15 cellular contexts compared by ENCODE assay signal in genomic region chr17:69874220-69874670, GRCh38.
DNase-seq lines count a peak whose midpoint lies in the region; ATAC-seq and TF ChIP-seq lines count a peak whose summit lies in the region.
"Had no signal": no experiment of that assay in that cellular context is flagged by ENCODE, and none has a peak within 500 bp of the region (broad histone marks: within the 10 kb centered on the region; RNA-seq: fewer than 3 reads in every experiment).

No MANE protein-coding gene starts in this region.

- H3K9me3 Mint-ChIP-seq in endodermal cell, result peaks cover 7% of the 10 kb centered on the region
- peaks cover 19% of the 10 kb centered on the region for H3K9me3 Mint-ChIP-seq in mesothelial cell of epicardium
- peaks cover 0 to 11% of the 10 kb centered on the region in 2 donors for H3K9me3 Mint-ChIP-seq in stimulated activated naive CD8-positive, alpha-beta T cell treated with anti-CD3 and anti-CD28 coated beads, Interleukin-15, amount 100 ng/mL, for 72 hours
- H3K9me3 Mint-ChIP-seq: activated T-cell treated with anti-CD3 and anti-CD28 coated beads, Interleukin-2, amount 50 U/mL, for 4 hours had no signal

- peak; percentile 7 for DNase-seq in G401 (ENCODE audit: low spot score)
- DNase-seq in Panc1 (ENCODE audit: low read depth, low spot score), result no peak
- DNase-seq in endodermal cell, result no peak
- no peak for DNase-seq in mesothelial cell of epicardium (ENCODE audit: low spot score in 2 of 2, unreplicated experiment in 2 of 2)
- DNase-seq in NK-92 treated with Interleukin-12 subunit alpha and Interleukin-12 subunit beta, amount 100 ng/mL, for 24 hours (lab: John Stamatoyannopoulos, UW), result no peak
- no peak for DNase-seq in stimulated activated naive CD8-positive, alpha-beta T cell treated with anti-CD3 and anti-CD28 coated beads, Interleukin-15, amount 100 ng/mL, for 72 hours
- DNase-seq: activated T-cell treated with anti-CD3 and anti-CD28 coated beads, Interleukin-2, amount 50 U/mL, for 4 hours; COR-L47; heart left ventricle; stimulated activated CD4-positive, alpha-beta T cell treated with anti-CD3 and anti-CD28 coated beads, Interleukin-4, amount 100 ng/mL, for 24 hours had no signal

- in situ Hi-C loops in G401 (cut with HindIII; ENCODE audit: low sequenced_read_pairs), result no loop called here
- in situ Hi-C loops in Panc1 (cut with HindIII; ENCODE audit: low pct_unique_long_range_greater_than_20kb, low sequenced_read_pairs), result no loop called here

- POLR2A ChIA-PET in Panc1 (lab: Charles Lee), result no interaction called here

- CTCF ChIA-PET in Panc1 (lab: Charles Lee), result no interaction called here

- peaks cover 19% of the 10 kb centered on the region for H3K4me1 Mint-ChIP-seq in endodermal cell
- peaks cover 36% of the 10 kb centered on the region for H3K4me1 Mint-ChIP-seq in mesothelial cell of epicardium
- no peaks in the 10 kb centered on the region for H3K4me1 Mint-ChIP-seq in stimulated activated naive CD8-positive, alpha-beta T cell treated with anti-CD3 and anti-CD28 coated beads, Interleukin-15, amount 100 ng/mL, for 72 hours

- ATAC-seq in Panc1, result peak; percentile 53
- ATAC-seq in stimulated activated naive CD8-positive, alpha-beta T cell treated with anti-CD3 and anti-CD28 coated beads, Interleukin-15, amount 100 ng/mL, for 72 hours, result no peak
- ATAC-seq in GM18858 (IDR thresholded peaks at IDR 0.05; ENCODE audit: unreplicated experiment), result no peak
- ATAC-seq in HG02973 (IDR thresholded peaks at IDR 0.05; ENCODE audit: unreplicated experiment), result no peak
- ATAC-seq: activated T-cell treated with anti-CD3 and anti-CD28 coated beads, Interleukin-2, amount 50 U/mL, for 4 hours; Right ventricle myocardium inferior; WTC11 had no signal

- H3K4me3 Mint-ChIP-seq in endodermal cell (no peak overlapping the region), mesothelial cell of epicardium (no peak overlapping the region)
- no peak overlapping the region for H3K4me3 Mint-ChIP-seq in stimulated activated naive CD8-positive, alpha-beta T cell treated with anti-CD3 and anti-CD28 coated beads, Interleukin-15, amount 100 ng/mL, for 72 hours
- H3K4me3 Mint-ChIP-seq: activated T-cell treated with anti-CD3 and anti-CD28 coated beads, Interleukin-2, amount 50 U/mL, for 4 hours; WTC11 had no signal

- no peaks in the 10 kb centered on the region for H3K9me3 ChIP-seq in Panc1 (ENCODE audit: control insufficient read depth, insufficient read depth, low read depth, low read length)
- peaks cover 7% of the 10 kb centered on the region for H3K9me3 ChIP-seq in endodermal cell (ENCODE audit: control insufficient read depth, low read length)

- H3K27me3 ChIP-seq in Panc1 (ENCODE audit: control insufficient read depth, insufficient read depth, low read length) (no peaks in the 10 kb centered on the region), endodermal cell (ENCODE audit: control insufficient read depth, insufficient read depth, low read length, poor library complexity, severe bottlenecking) (no peaks in the 10 kb centered on the region)
- H3K27me3 ChIP-seq: cardiac muscle cell, heart left ventricle had no signal

- H3K4me1 ChIP-seq in Panc1 (ENCODE audit: control insufficient read depth, insufficient read depth, low read length) (no peaks in the 10 kb centered on the region), endodermal cell (ENCODE audit: control insufficient read depth, insufficient read depth, low read length) (peaks cover 4% of the 10 kb centered on the region)

- H3K27me3 Mint-ChIP-seq in endodermal cell (ENCODE audit: insufficient read depth) (peaks cover under 1% of the 10 kb centered on the region), mesothelial cell of epicardium (ENCODE audit: low read depth) (no peaks in the 10 kb centered on the region)
- no peaks in the 10 kb centered on the region for H3K27me3 Mint-ChIP-seq in stimulated activated naive CD8-positive, alpha-beta T cell treated with anti-CD3 and anti-CD28 coated beads, Interleukin-15, amount 100 ng/mL, for 72 hours

- H3K9ac ChIP-seq in endodermal cell (ENCODE audit: extremely low read depth, low read length, poor library complexity, severe bottlenecking), result no peak overlapping the region

- BruUV-seq in Panc1 (replicated peaks; lab: Mats Ljungman, UMichigan), result no TSS peak

- TF ChIP-seq CTCF in Panc1 (IDR thresholded peaks at IDR 0.05) (no peak), endodermal cell (conservative IDR thresholded peaks at IDR 0.05) (no peak), mesothelial cell of epicardium (IDR thresholded peaks at IDR 0.05; ENCODE audit: unreplicated experiment) (no peak)

- H3K36me3 ChIP-seq in Panc1 (ENCODE audit: control insufficient read depth, insufficient read depth, low read length), result no peaks in the 10 kb centered on the region
- no peaks in the 10 kb centered on the region for H3K36me3 ChIP-seq in endodermal cell (ENCODE audit: control insufficient read depth, insufficient read depth, low read length)
- H3K36me3 ChIP-seq: cardiac muscle cell, heart left ventricle had no signal

- H3K27ac ChIP-seq in Panc1 (ENCODE audit: low read length), result no peak overlapping the region
- H3K27ac ChIP-seq in endodermal cell (ENCODE audit: low read depth, low read length), result no peak overlapping the region
- H3K27ac ChIP-seq: cardiac muscle cell, heart left ventricle had no signal

- H3K27ac Mint-ChIP-seq in endodermal cell (peak overlapping the region; percentile 26), mesothelial cell of epicardium (peak overlapping the region; percentile 61)
- H3K27ac Mint-ChIP-seq in stimulated activated naive CD8-positive, alpha-beta T cell treated with anti-CD3 and anti-CD28 coated beads, Interleukin-15, amount 100 ng/mL, for 72 hours, result no peak overlapping the region
- H3K27ac Mint-ChIP-seq: WTC11 had no signal

- H3K36me3 Mint-ChIP-seq in endodermal cell (ENCODE audit: low read depth) (no peaks in the 10 kb centered on the region), mesothelial cell of epicardium (peaks cover 4% of the 10 kb centered on the region)
- H3K36me3 Mint-ChIP-seq: WTC11 had no signal

- intact Hi-C loops in Panc1 (cut with micrococcal nuclease; ENCODE audit: unreplicated experiment), result no loop called here

- H3K4me3 ChIP-seq in Panc1 (ENCODE audit: low read depth in 2 of 2, low read length in 2 of 2) (no peak overlapping the region), endodermal cell (ENCODE audit: low read length) (no peak overlapping the region)
- H3K4me3 ChIP-seq: cardiac muscle cell, heart left ventricle had no signal

Comparison
In these comparisons a context has a peak if more than half of its experiments do, and no peak if none do; other contexts are left out.
1. H3K27ac Mint-ChIP-seq: peak in endodermal cell (single experiment) and mesothelial cell of epicardium (single experiment); none in stimulated activated naive CD8-positive, alpha-beta T cell treated with anti-CD3 and anti-CD28 coated beads, Interleukin-15, amount 100 ng/mL, for 72 hours (0 of 2).